ENCODE assay signal across 27 cellular contexts in the genomic region with DNA sequence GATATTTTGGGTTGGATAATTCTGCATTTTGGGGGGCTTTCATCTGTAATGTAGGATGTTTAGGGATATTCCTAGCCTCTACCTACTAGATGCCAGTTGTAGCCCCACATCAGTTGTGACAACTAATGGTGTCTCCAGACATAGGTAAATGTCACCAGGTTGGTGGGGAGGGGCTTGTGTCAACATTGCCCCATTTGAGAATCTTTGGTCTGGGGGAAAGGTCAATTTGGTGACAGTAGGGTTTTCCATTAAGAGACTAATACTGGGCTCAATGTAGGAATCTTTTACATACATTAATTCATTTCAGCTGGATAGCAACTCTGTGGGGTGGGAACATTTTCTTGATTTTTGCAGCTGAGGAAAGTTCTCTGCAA.
"Had no signal": no experiment of that assay in that cellular context is flagged by ENCODE, and none has a peak within 500 bp of the region (broad histone marks: within the 10 kb centered on the region; RNA-seq: fewer than 3 reads in every experiment).

No MANE protein-coding gene starts in this region.

- H3K4me1 ChIP-seq: colonic mucosa, foreskin keratinocyte, gastrocnemius medialis had no signal

- H3K27me3 ChIP-seq: colonic mucosa, dorsolateral prefrontal cortex, esophagus muscularis mucosa, esophagus squamous epithelium, gastrocnemius medialis, heart left ventricle had no signal

- H3K27ac ChIP-seq: colonic mucosa, coronary artery, dorsolateral prefrontal cortex, epithelial cell of prostate, esophagus muscularis mucosa, foreskin keratinocyte, gastrocnemius medialis, gastroesophageal sphincter, heart left ventricle, heart right ventricle had no signal

- H3K36me3 ChIP-seq: colonic mucosa, esophagus muscularis mucosa, esophagus squamous epithelium, gastrocnemius medialis, gastroesophageal sphincter, heart left ventricle, heart right ventricle had no signal

- H3K9me3 ChIP-seq: colonic mucosa, esophagus muscularis mucosa, esophagus squamous epithelium, gastrocnemius medialis, gastroesophageal sphincter, heart left ventricle, heart right ventricle had no signal

- DNase-seq: colonic mucosa; cortex of kidney; dermis blood vessel endothelial cell; dorsolateral prefrontal cortex; effector CD4-positive, alpha-beta T cell; effector CD8-positive, alpha-beta T cell; effector memory CD4-positive, alpha-beta T cell; effector memory CD8-positive, alpha-beta T cell; endodermal cell; erythroblast; esophagus squamous epithelium; foreskin fibroblast; foreskin keratinocyte; foreskin melanocyte; gastrocnemius medialis; glutamatergic neuron; head of caudate nucleus; heart left ventricle; heart right ventricle had no signal

- FAIRE-seq: colon, endometrium, endothelial cell of umbilical vein, frontal cortex had no signal

- ATAC-seq: effector memory CD8-positive, alpha-beta T cell; foreskin keratinocyte; gastrocnemius medialis; gastroesophageal sphincter; heart left ventricle; heart right ventricle had no signal

- H3K4me3 ChIP-seq: colonic mucosa, coronary artery, dorsolateral prefrontal cortex, esophagus muscularis mucosa, esophagus squamous epithelium, gastrocnemius medialis, gastroesophageal sphincter, heart left ventricle, heart right ventricle had no signal
